In the genomic region with DNA sequence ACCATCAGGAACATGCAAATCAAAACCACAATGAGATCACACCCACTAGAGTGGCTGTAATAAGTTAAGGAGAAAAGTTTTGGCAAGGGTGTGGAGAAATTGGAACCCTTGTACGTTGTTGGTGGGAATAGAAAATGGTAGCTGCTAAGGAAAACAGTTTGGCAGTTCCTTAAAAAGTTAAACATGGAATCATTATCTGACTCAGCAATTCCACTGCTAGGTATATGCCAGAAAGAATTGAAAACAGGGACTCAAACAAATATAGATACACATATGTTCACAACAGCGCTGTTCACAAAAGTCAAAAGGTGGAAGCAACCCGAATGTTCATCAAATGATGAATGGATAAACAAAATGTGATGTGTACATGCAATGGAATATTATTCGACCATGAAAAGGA, we compare ENCODE assay signal across 20 cellular contexts.
DNase-seq lines count a peak whose midpoint lies in the region; ATAC-seq, FAIRE-seq and TF ChIP-seq lines count a peak whose summit lies in the region.
"Had no signal": no experiment of that assay in that cellular context is flagged by ENCODE, and none has a peak within 500 bp of the region (broad histone marks: within the 10 kb centered on the region; RNA-seq: fewer than 3 reads in every experiment).

No MANE protein-coding gene starts in this region.

- POLR2A ChIA-PET in A549 (lab: Yijun Ruan, JAX), result no interaction called here
- POLR2A ChIA-PET in HEK293 (lab: Yijun Ruan, JAX), result no interaction called here
- POLR2A ChIA-PET in K562 (lab: Yijun Ruan, JAX), result no interaction called here

- no peaks in the 10 kb centered on the region for H3K9me3 ChIP-seq in A549
- no peaks in the 10 kb centered on the region for H3K9me3 ChIP-seq in HEK293 (ENCODE audit: control insufficient read depth, insufficient read depth, low read depth, low read length)
- H3K9me3 ChIP-seq in K562 (replicated peaks; ENCODE audit: control insufficient read depth, insufficient read depth, low read depth, low read length), result no peaks in the 10 kb centered on the region
- H3K9me3 ChIP-seq: Caco-2 had no signal

- CTCF ChIA-PET in A549 (lab: Yijun Ruan, JAX) (no interaction called here), HEK293 (lab: Yijun Ruan, JAX) (no interaction called here), K562 (lab: Yijun Ruan, JAX; ENCODE audit: low intra/inter-chr PET ratio) (no interaction called here)

- TF ChIP-seq POLR2A in A549 (IDR thresholded peaks at IDR 0.05; ENCODE audit: low read length), result no peak
- TF ChIP-seq POLR2A in K562 (conservative IDR thresholded peaks at IDR 0.05), result no peak

- H3K27me3 ChIP-seq in K562 (ENCODE audit: control insufficient read depth in 2 of 2, insufficient read depth in 2 of 2, low read length in 2 of 2), result no peaks in the 10 kb centered on the region
- H3K27me3 ChIP-seq: BLaER1 treated with 17β-estradiol and CSF1 and Interleukin-3, amounts not matched to agents 10 nM and 100 nM had no signal

- DNase-seq in A549 (ENCODE audit: low read depth in 1 of 2, low spot score in 1 of 2) (no peak), K562 (ENCODE audit: extremely low read depth in 1 of 4, low spot score in 3 of 4) (no peak), NCI-H2107 (lab: John Stamatoyannopoulos, UW) (no peak), NCI-H1930 (lab: John Stamatoyannopoulos, UW) (no peak)
- DNase-seq: 8988T; AML-193; Caco-2; Calu3; CD4-positive, alpha-beta T cell; CD8-positive, alpha-beta T cell; DMS79 treated with DMSO at 0.1 percent for 48 hours; GF-D8 had no signal

- no peaks in the 10 kb centered on the region for H3K79me2 ChIP-seq in K562 (ENCODE audit: control insufficient read depth, insufficient read depth, low read length)

- no TSS peak for BruUV-seq in K562 (replicated peaks; lab: Mats Ljungman, UMichigan)

- TF ChIP-seq RAD21 in A549 (conservative IDR thresholded peaks at IDR 0.05 in 1 of 2, IDR thresholded peaks at IDR 0.05 in 1 of 2), result no peak
- TF ChIP-seq RAD21 in K562 (CRISPR knock-in tag; conservative IDR thresholded peaks at IDR 0.05 in 1 of 2, IDR thresholded peaks at IDR 0.05 in 1 of 2), result no peak

- WGBS in A549 (ENCODE audit: missing lambda C conversion rate), result under 1% methylated on average over 4 of the region's 4 CpGs
- WGBS in K562 (ENCODE audit: insufficient coverage, low coverage, missing lambda C conversion rate), result 0% methylated on average over 4 of the region's 4 CpGs

- intact Hi-C loops in K562 (cut with micrococcal nuclease), result no loop called here

- H3K9me1 ChIP-seq in K562 (ENCODE audit: control insufficient read depth, insufficient read depth, low read length), result no peaks in the 10 kb centered on the region

- no peak overlapping the region for H3K9ac ChIP-seq in K562 (ENCODE audit: insufficient read depth in 1 of 2, low read depth in 2 of 2, low read length in 2 of 2)
- H3K9ac ChIP-seq: BLaER1 treated with 17β-estradiol and CSF1 and Interleukin-3, amounts not matched to agents 10 nM and 100 nM had no signal

- H3K27ac ChIP-seq in A549 (no peak overlapping the region), HEK293 (ENCODE audit: extremely low read depth, low read depth, low read length) (no peak overlapping the region), K562 (ENCODE audit: extremely low read depth, low read depth, low read length) (no peak overlapping the region)
- H3K27ac ChIP-seq: BLaER1 treated with 17β-estradiol and CSF1 and Interleukin-3, amounts not matched to agents 10 nM and 100 nM; C4-2B had no signal

- FAIRE-seq in A549 (lab: Jason Lieb, UNC) (no peak), K562 (lab: Jason Lieb, UNC) (peak; percentile 48)
- FAIRE-seq: A204.1, D721Med, G401.6, GM12891, GM19239 had no signal

- in situ Hi-C loops in K562 (cut with MboI), result no loop called here

- H3K4me3 ChIP-seq in A549 (no peak overlapping the region), HEK293 (ENCODE audit: low read depth, low read length) (no peak overlapping the region), K562 (no peak overlapping the region)
- H3K4me3 ChIP-seq: BLaER1 treated with 17β-estradiol and CSF1 and Interleukin-3, amounts not matched to agents 10 nM and 100 nM had no signal

- H3K4me1 ChIP-seq in A549 (no peaks in the 10 kb centered on the region), HEK293 (ENCODE audit: control insufficient read depth, insufficient read depth, low read length) (no peaks in the 10 kb centered on the region), K562 (replicated peaks in 1 of 2; ENCODE audit: control insufficient read depth in 2 of 2, insufficient read depth in 2 of 2, low read length in 2 of 2) (no peaks in the 10 kb centered on the region)
- H3K4me1 ChIP-seq: BLaER1 treated with 17β-estradiol and CSF1 and Interleukin-3, amounts not matched to agents 10 nM and 100 nM; Caco-2 had no signal

- H2AFZ ChIP-seq in K562 (ENCODE audit: low read depth, low read length), result no peak overlapping the region

- no peaks in the 10 kb centered on the region for H3K36me3 ChIP-seq in HEK293 (ENCODE audit: control insufficient read depth in 2 of 2, insufficient read depth in 1 of 2, low read length in 2 of 2)
- no peaks in the 10 kb centered on the region for H3K36me3 ChIP-seq in K562 (ENCODE audit: control insufficient read depth, insufficient read depth, low read length)
- H3K36me3 ChIP-seq: BLaER1 treated with 17β-estradiol and CSF1 and Interleukin-3, amounts not matched to agents 10 nM and 100 nM had no signal

- H4K20me1 ChIP-seq in K562 (replicated peaks; ENCODE audit: control insufficient read depth, insufficient read depth, low read length), result no peaks in the 10 kb centered on the region
- H4K20me1 ChIP-seq: BLaER1 treated with 17β-estradiol and CSF1 and Interleukin-3, amounts not matched to agents 10 nM and 100 nM had no signal

- H3K4me2 ChIP-seq in A549 (no peak overlapping the region), K562 (ENCODE audit: insufficient read depth, low read length) (no peak overlapping the region)
- H3K4me2 ChIP-seq: BLaER1 treated with 17β-estradiol and CSF1 and Interleukin-3, amounts not matched to agents 10 nM and 100 nM had no signal

- TF ChIP-seq EP300 in A549 (IDR thresholded peaks at IDR 0.05) (no peak), K562 (IDR thresholded peaks at IDR 0.05; ENCODE audit: low read length) (no peak)

- no peak for ATAC-seq in A549
- no peak for ATAC-seq in K562
- ATAC-seq: CD8-positive, alpha-beta T cell had no signal

- TF ChIP-seq CTCF in A549 (IDR thresholded peaks at IDR 0.05) (no peak), HEK293 (tag by site-specific recombination; IDR thresholded peaks at IDR 0.05) (no peak), K562 (IDR thresholded peaks at IDR 0.05 in 2 of 3, conservative IDR thresholded peaks at IDR 0.05 in 1 of 3; ENCODE audit: insufficient read depth in 2 of 3, low read depth in 1 of 3, low read length in 3 of 3) (no peak)

TF ChIP-seq in A549, 52 proteins besides CTCF, POLR2A, EP300 and RAD21:
- TF ChIP-seq MAFK (IDR thresholded peaks at IDR 0.05; ENCODE audit: partially characterized antibody) (peak; percentile 77), CHD4 (IDR thresholded peaks at IDR 0.05; ENCODE audit: borderline replicate concordance) (no peak)

TF ChIP-seq in K562, 482 proteins besides CTCF, POLR2A, EP300 and RAD21:
- peak; percentile 66 for TF ChIP-seq MAFG (tag; conservative IDR thresholded peaks at IDR 0.05)
- peak; percentile 64 for TF ChIP-seq MAFK (IDR thresholded peaks at IDR 0.05; ENCODE audit: low read length)
- TF ChIP-seq ZNF445 (CRISPR knock-in tag; IDR thresholded peaks at IDR 0.05; ENCODE audit: low read depth), result no peak
- peak; percentile 64 for TF ChIP-seq MAFF (IDR thresholded peaks at IDR 0.05; ENCODE audit: low read length)
- peak; percentile 80 for TF ChIP-seq ZNF316 (IDR thresholded peaks at IDR 0.05)
- TF ChIP-seq, protein P1, sequence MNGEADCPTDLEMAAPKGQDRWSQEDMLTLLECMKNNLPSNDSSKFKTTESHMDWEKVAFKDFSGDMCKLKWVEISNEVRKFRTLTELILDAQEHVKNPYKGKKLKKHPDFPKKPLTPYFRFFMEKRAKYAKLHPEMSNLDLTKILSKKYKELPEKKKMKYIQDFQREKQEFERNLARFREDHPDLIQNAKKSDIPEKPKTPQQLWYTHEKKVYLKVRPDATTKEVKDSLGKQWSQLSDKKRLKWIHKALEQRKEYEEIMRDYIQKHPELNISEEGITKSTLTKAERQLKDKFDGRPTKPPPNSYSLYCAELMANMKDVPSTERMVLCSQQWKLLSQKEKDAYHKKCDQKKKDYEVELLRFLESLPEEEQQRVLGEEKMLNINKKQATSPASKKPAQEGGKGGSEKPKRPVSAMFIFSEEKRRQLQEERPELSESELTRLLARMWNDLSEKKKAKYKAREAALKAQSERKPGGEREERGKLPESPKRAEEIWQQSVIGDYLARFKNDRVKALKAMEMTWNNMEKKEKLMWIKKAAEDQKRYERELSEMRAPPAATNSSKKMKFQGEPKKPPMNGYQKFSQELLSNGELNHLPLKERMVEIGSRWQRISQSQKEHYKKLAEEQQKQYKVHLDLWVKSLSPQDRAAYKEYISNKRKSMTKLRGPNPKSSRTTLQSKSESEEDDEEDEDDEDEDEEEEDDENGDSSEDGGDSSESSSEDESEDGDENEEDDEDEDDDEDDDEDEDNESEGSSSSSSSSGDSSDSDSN (IDR thresholded peaks at IDR 0.05; ENCODE audit: borderline replicate concordance in 1 of 2, low read depth in 2 of 2, low read length in 2 of 2), result no peak
- TF ChIP-seq C11orf30 (IDR thresholded peaks at IDR 0.05; ENCODE audit: low read depth), result peak; percentile 74
